19 cellular contexts compared by ENCODE assay signal in genomic region chr2:121358291-121358690, GRCh38.
A peak's percentile ranks its signal among the peaks of the same experiment; 100 is the strongest.
DNase-seq lines count a peak whose midpoint lies in the region; ATAC-seq and TF ChIP-seq lines count a peak whose summit lies in the region.
"Had no signal": no experiment of that assay in that cellular context is flagged by ENCODE, and none has a peak within 500 bp of the region (broad histone marks: within the 10 kb centered on the region; RNA-seq: fewer than 3 reads in every experiment).

No MANE protein-coding gene starts in this region.

- H3K9me3 Mint-ChIP-seq in activated T-cell treated with anti-CD3 and anti-CD28 coated beads, Interleukin-2, amount 50 U/mL, for 24 hours: no peaks in the 10 kb centered on the region
- H3K9me3 Mint-ChIP-seq: CD4-positive, alpha-beta T cell had no signal

- no peak overlapping the region for H2AFZ ChIP-seq in PC-3 (ENCODE audit: low read length)

- H4K20me1 ChIP-seq in PC-3 (ENCODE audit: low read length): no peaks in the 10 kb centered on the region

- peaks cover 98% of the 10 kb centered on the region for H3K36me3 Mint-ChIP-seq in activated T-cell treated with anti-CD3 and anti-CD28 coated beads, Interleukin-2, amount 50 U/mL, for 24 hours (ENCODE audit: low read depth)

- H3K27ac ChIP-seq in PC-3 (ENCODE audit: low read length) (peak overlapping the region; percentile 95), thyroid gland (peak overlapping the region; percentile 60 to 80 (median 72)), esophagus squamous epithelium (no peak overlapping the region), testis (no peak overlapping the region)
- H3K27ac ChIP-seq: 22Rv1, A549, C4-2B had no signal

- H3K4me1 Mint-ChIP-seq in activated T-cell treated with anti-CD3 and anti-CD28 coated beads, Interleukin-2, amount 50 U/mL, for 24 hours (ENCODE audit: low read depth): peaks cover 12% of the 10 kb centered on the region

- H3K27me3 ChIP-seq in PC-3 (ENCODE audit: low read length) (no peaks in the 10 kb centered on the region), thyroid gland (no peaks in the 10 kb centered on the region), esophagus squamous epithelium (no peaks in the 10 kb centered on the region), testis (no peaks in the 10 kb centered on the region)

- no peak for TF ChIP-seq POLR2A in thyroid gland (IDR thresholded peaks at IDR 0.05)
- TF ChIP-seq POLR2A in esophagus squamous epithelium (IDR thresholded peaks at IDR 0.05): no peak
- no peak for TF ChIP-seq POLR2A in testis (IDR thresholded peaks at IDR 0.05)

- H3K9me3 ChIP-seq in PC-3 (ENCODE audit: low read length) (no peaks in the 10 kb centered on the region), thyroid gland (no peaks in the 10 kb centered on the region), esophagus squamous epithelium (no peaks in the 10 kb centered on the region), testis (no peaks in the 10 kb centered on the region)
- H3K9me3 ChIP-seq: A549 had no signal

- H3K36me3 ChIP-seq in PC-3 (ENCODE audit: low read depth, low read length) (peaks cover 31% of the 10 kb centered on the region), thyroid gland (peaks cover 7 to 12% of the 10 kb centered on the region in 2 donors), esophagus squamous epithelium (peaks cover 17 to 95% (median 45%) of the 10 kb centered on the region in 3 donors), testis (ENCODE audit: low read depth, missing control alignments) (no peaks in the 10 kb centered on the region)

- TF ChIP-seq CTCF in PC-3 (conservative IDR thresholded peaks at IDR 0.05; ENCODE audit: low read depth, low read length) (no peak), thyroid gland (IDR thresholded peaks at IDR 0.05) (no peak), esophagus squamous epithelium (IDR thresholded peaks at IDR 0.05) (no peak), testis (IDR thresholded peaks at IDR 0.05) (no peak)

- no peaks in the 10 kb centered on the region; the same call in 1 of the 2 replicates for H3K79me2 ChIP-seq in PC-3 (ENCODE audit: low read length)

- peaks cover 8% of the 10 kb centered on the region for H3F3A ChIP-seq in PC-3 (ENCODE audit: low read length, unreplicated experiment)

- H3K4me1 ChIP-seq in PC-3 (ENCODE audit: insufficient read depth, low read length) (peaks cover 70% of the 10 kb centered on the region), thyroid gland (peaks cover 47 to 74% of the 10 kb centered on the region in 2 donors), esophagus squamous epithelium (peaks cover 0 to 33% (median 4%) of the 10 kb centered on the region in 3 donors), testis (peaks cover 2% of the 10 kb centered on the region)

- peak overlapping the region; percentile 73 for H3K4me2 ChIP-seq in PC-3 (ENCODE audit: low read length)
- H3K4me2 ChIP-seq: A549 had no signal

- intact Hi-C loops in PC-3 (cut with micrococcal nuclease) (loop anchor here (5.0 kb wide), 1 partner anchor 231 kb away; no protein-coding TSS in a partner anchor), thyroid gland (cut with DNase I) (loop anchor here (5.0 kb wide), 1 partner anchor 256 kb away; no protein-coding TSS in a partner anchor), esophagus squamous epithelium (cut with DNase I) (loop anchor here (5.0 kb wide), 1 partner anchor 261 kb away; no protein-coding TSS in a partner anchor), testis (cut with DNase I; ENCODE audit: low total_unique reads) (loop anchor here (5.0 kb wide), 1 partner anchor 266 kb away; no protein-coding TSS in a partner anchor)

- ATAC-seq in PC-3: no peak
- ATAC-seq: A549, GM12878, HCT116 had no signal

- H3K4me3 Mint-ChIP-seq in activated T-cell treated with anti-CD3 and anti-CD28 coated beads, Interleukin-2, amount 50 U/mL, for 24 hours: no peak overlapping the region
- H3K4me3 Mint-ChIP-seq: CD4-positive, alpha-beta T cell had no signal

- peak overlapping the region; percentile 78; the same call in 1 of the 2 replicates for H3K9ac ChIP-seq in PC-3 (ENCODE audit: low read length)

- H3K9me2 ChIP-seq in PC-3 (replicated peaks; ENCODE audit: low read length): no peaks in the 10 kb centered on the region

- H3K27ac Mint-ChIP-seq in activated T-cell treated with anti-CD3 and anti-CD28 coated beads, Interleukin-2, amount 50 U/mL, for 24 hours: peak overlapping the region; percentile 29
- H3K27ac Mint-ChIP-seq: CD4-positive, alpha-beta T cell had no signal

- CTCF ChIA-PET in PC-3 (lab: Charles Lee): no interaction called here

- DNase-seq in activated T-cell treated with anti-CD3 and anti-CD28 coated beads, Interleukin-2, amount 50 U/mL, for 24 hours: no peak
- DNase-seq in activated T-cell treated with anti-CD3 and anti-CD28 coated beads for 4 hours (no peak), PC-3 (no peak), kidney tubule cell (ENCODE audit: low spot score) (peak; percentile 13), thyroid gland (peak; percentile 78 to 79), esophagus squamous epithelium (lab: John Stamatoyannopoulos, UW) (no peak), testis (no peak)
- DNase-seq in stimulated activated CD8-positive, alpha-beta memory T cell treated with anti-CD3 and anti-CD28 coated beads, Interleukin-4, amount 100 ng/mL, for 48 hours: no peak
- DNase-seq: AML-193; CD4-positive, alpha-beta T cell; DMS153; DMS79; GOT3; H7 had no signal

- no peak overlapping the region for H3K4me3 ChIP-seq in PC-3 (ENCODE audit: low read length)
- no peak overlapping the region for H3K4me3 ChIP-seq in thyroid gland (replicated peaks in 1 of 3)
- H3K4me3 ChIP-seq in esophagus squamous epithelium: no peak overlapping the region
- H3K4me3 ChIP-seq in testis: no peak overlapping the region
- H3K4me3 ChIP-seq: A549, GM12878 had no signal

- no peaks in the 10 kb centered on the region for H3K27me3 Mint-ChIP-seq in activated T-cell treated with anti-CD3 and anti-CD28 coated beads, Interleukin-2, amount 50 U/mL, for 24 hours
- H3K27me3 Mint-ChIP-seq: CD4-positive, alpha-beta T cell had no signal

- POLR2A ChIA-PET in PC-3 (lab: Charles Lee; ENCODE audit: unreplicated experiment): no interaction called here

- 57 to 64% methylated on average over 2 of the region's 2 CpGs for WGBS in thyroid gland, 2 donors
- WGBS in esophagus squamous epithelium, 2 donors: 100% methylated on average over 2 of the region's 2 CpGs
- 91 to 98% methylated on average over 2 of the region's 2 CpGs for WGBS in testis, 2 donors

- no TSS peak for BruUV-seq in PC-3 (replicated peaks; lab: Mats Ljungman, UMichigan)

Comparison
In these comparisons a context has a peak if more than half of its experiments do, and no peak if none do; other contexts are left out.
1. DNase-seq: peak in kidney tubule cell (single experiment) and thyroid gland (2 of 2); none in activated T-cell treated with anti-CD3 and anti-CD28 coated beads, Interleukin-2, amount 50 U/mL, for 24 hours (single experiment), activated T-cell treated with anti-CD3 and anti-CD28 coated beads for 4 hours (single experiment), PC-3 (single experiment), stimulated activated CD8-positive, alpha-beta memory T cell treated with anti-CD3 and anti-CD28 coated beads, Interleukin-4, amount 100 ng/mL, for 48 hours (single experiment), esophagus squamous epithelium (single experiment) and testis (single experiment).
2. H3K27ac ChIP-seq: peak in PC-3 (single experiment) and thyroid gland (3 of 3); none in esophagus squamous epithelium (0 of 4) and testis (0 of 2).